In genomic region chrX:100829730-100830129, GRCh38 we compare ENCODE assay signal across 8 cellular contexts. TPM values are rescaled to one million over a fixed set of nuclear protein-coding genes. Genes with fewer than 3 reads are reported as not detected.
DNase-seq lines count a peak whose midpoint lies in the region; ATAC-seq and TF ChIP-seq lines count a peak whose summit lies in the region.

No MANE protein-coding gene starts in this region.

- no peak overlapping the region for H3K4me3 ChIP-seq in hepatocyte

- DNase-seq in T-cell (no peak), naive B cell (no peak), sciatic nerve (ENCODE audit: low spot score) (no peak), ecto neural progenitor cell (ENCODE audit: low spot score) (no peak), GM19238 (ENCODE audit: insufficient read length, low spot score) (no peak), hepatocyte (ENCODE audit: low spot score) (no peak)

- H3K27me3 ChIP-seq in hepatocyte: no peaks in the 10 kb centered on the region

- H3K36me3 ChIP-seq in hepatocyte (replicated peaks; ENCODE audit: insufficient read depth, low read depth): no peaks in the 10 kb centered on the region

- H4K20me1 ChIP-seq in hepatocyte (ENCODE audit: insufficient read depth, poor library complexity, severe bottlenecking): no peaks in the 10 kb centered on the region

- H3K9me3 ChIP-seq in hepatocyte (ENCODE audit: low read depth): no peaks in the 10 kb centered on the region

- H3K36me3 Mint-ChIP-seq in T-cell: peaks cover 34% of the 10 kb centered on the region
- H3K36me3 Mint-ChIP-seq in naive B cell: peaks cover 8 to 16% of the 10 kb centered on the region in 2 donors

- H3K9me2 ChIP-seq in hepatocyte (replicated peaks; ENCODE audit: insufficient read depth): no peaks in the 10 kb centered on the region

- intact Hi-C loops in sciatic nerve (cut with DNase I): no loop called here

- H3K4me3 Mint-ChIP-seq in T-cell: peak overlapping the region in 2 of 3 donors; percentile 17 to 22
- H3K4me3 Mint-ChIP-seq in naive B cell: no peak overlapping the region

- POLR2A ChIA-PET in T-cell (lab: Charles Lee): interaction anchor here in 1 of 2 donors (0.9 kb wide), 1 partner anchor 9 kb away, joined by 3 read pairs; the partner anchor contains the start of gene CSTF2

- peaks cover 7 to 22% (median 15%) of the 10 kb centered on the region in 3 donors for H3K4me1 Mint-ChIP-seq in T-cell
- H3K4me1 Mint-ChIP-seq in naive B cell: peaks cover 3 to 5% (median 5%) of the 10 kb centered on the region in 3 donors

- WGBS in hepatocyte (ENCODE audit: low lambda C conversion rate, missing lambda C conversion rate): 77% methylated on average over 2 of the region's 2 CpGs

- peak overlapping the region; percentile 88 to 91 for H3K27ac Mint-ChIP-seq in T-cell
- peak overlapping the region in 3 of 6 donors; percentile 41 to 78 (median 57) for H3K27ac Mint-ChIP-seq in naive B cell

- no peak overlapping the region for H2AFZ ChIP-seq in hepatocyte

- no peak overlapping the region for H3K27ac ChIP-seq in hepatocyte

- no peak for TF ChIP-seq CTCF in hepatocyte (IDR thresholded peaks at IDR 0.05; ENCODE audit: poor library complexity)

- no peaks in the 10 kb centered on the region for H3K79me2 ChIP-seq in hepatocyte

- no peaks in the 10 kb centered on the region for H3K4me1 ChIP-seq in hepatocyte (ENCODE audit: insufficient read depth)

- no peak overlapping the region for H3K4me2 ChIP-seq in hepatocyte

- peak; percentile 72 for ATAC-seq in GM18870 (IDR thresholded peaks at IDR 0.05; ENCODE audit: unreplicated experiment)
- ATAC-seq in HG02885 (IDR thresholded peaks at IDR 0.05; ENCODE audit: poor library complexity, unreplicated experiment): peak; percentile 72
- ATAC-seq in T-cell (replicated peaks in 1 of 4): peak; percentile 74 to 90 (median 86)
- peak; percentile 56 to 67 for ATAC-seq in naive B cell (ENCODE audit: low read depth in 2 of 2)
- no peak for ATAC-seq in sciatic nerve

- no peaks in the 10 kb centered on the region for H3K9me3 Mint-ChIP-seq in T-cell
- no peaks in the 10 kb centered on the region for H3K9me3 Mint-ChIP-seq in naive B cell

- H3K27me3 Mint-ChIP-seq in T-cell (peaks cover 0 to 14% of the 10 kb centered on the region in 2 donors), naive B cell (no peaks in the 10 kb centered on the region)

- CTCF ChIA-PET in T-cell (lab: Charles Lee): interaction anchor here in 1 of 2 donors (0.7 to 1.3 kb wide), 2 partner anchors 9 to 25 kb away, joined by 3 read pairs; partner anchors contain the start of gene CSTF2

RNA-seq across cellular contexts. Expression of gene CSTF2, which starts 9.5 kb away (rescaled TPM):
- total RNA-seq in T-cell (10 to 100 TPM in 4 of 5 donors, 1 to 10 TPM in 1; 9.3 to 17.7 (median 15.0) TPM), sciatic nerve (9.5 TPM), hepatocyte (12.2 TPM in 2 replicates)
- polyA plus RNA-seq in naive B cell (ENCODE audit: low read depth in 6 of 6) (10 to 100 TPM in 4 of 6 donors, 1 to 10 TPM in 2; 5.2 to 17.8 (median 11.0) TPM), hepatocyte (11.2 and 13.0 TPM in 2 replicates)

RNA-seq across cellular contexts. Expression of gene NOX1, which starts 44.4 kb away (rescaled TPM):
- total RNA-seq in T-cell: not detected
- polyA plus RNA-seq in naive B cell (ENCODE audit: low read depth in 6 of 6): not detected
- total RNA-seq in sciatic nerve: not detected
- 2.5 and 3.0 TPM in 2 replicates for total RNA-seq in hepatocyte
- polyA plus RNA-seq in hepatocyte: 0.99 and 1.9 TPM in 2 replicates

Comparison
In these comparisons a context has a peak if more than half of its experiments do, and no peak if none do; other contexts are left out.
1. H3K4me3 Mint-ChIP-seq: peak in T-cell (2 of 3); none in naive B cell (0 of 8).